1 cellular context compared by ENCODE assay signal in the genomic region with DNA sequence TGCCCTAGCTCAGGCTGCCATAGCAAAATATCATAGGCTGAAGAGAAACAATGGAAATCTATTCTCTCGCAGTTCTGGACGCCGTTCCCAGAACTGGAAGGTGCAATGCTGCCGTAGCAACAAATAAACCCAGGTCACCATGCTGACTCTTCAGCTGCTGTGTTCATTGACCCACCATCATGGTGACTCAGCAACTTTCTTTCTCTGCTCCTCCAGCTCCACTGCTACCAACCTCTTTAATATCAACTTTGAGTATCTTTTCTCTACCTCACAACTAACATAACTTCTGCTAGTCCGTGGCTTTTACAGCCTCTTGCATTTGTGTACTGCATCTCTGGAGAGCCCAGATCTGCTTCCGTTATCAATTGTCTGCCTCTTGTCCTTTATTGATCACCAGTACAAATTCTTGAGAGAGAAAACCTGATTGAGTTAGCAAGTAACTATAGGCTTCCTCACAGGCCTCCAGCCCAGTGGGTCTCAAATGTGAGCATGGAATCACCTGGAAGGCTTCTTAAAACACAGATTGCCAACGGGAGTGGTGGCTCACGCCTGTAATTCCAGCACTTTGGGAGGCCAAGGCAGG.
TF ChIP-seq lines count a peak whose summit lies in the region.

No MANE protein-coding gene starts in this region.

TF ChIP-seq in K562, 482 proteins besides CTCF, POLR2A, EP300 and RAD21 (continued from another document and continues in another):
- TF ChIP-seq RERE (CRISPR knock-in tag; IDR thresholded peaks at IDR 0.05; ENCODE audit: borderline replicate concordance): no peak
- TF ChIP-seq MTA3 (IDR thresholded peaks at IDR 0.05; ENCODE audit: borderline replicate concordance): peak; percentile 35; the same call in 1 of the 2 replicates
- TF ChIP-seq GABPA (tag; conservative IDR thresholded peaks at IDR 0.05; ENCODE audit: low read depth): 0 out of 2 replicates have a peak, but pooled peaks have one; percentile 30
- TF ChIP-seq, protein P1, sequence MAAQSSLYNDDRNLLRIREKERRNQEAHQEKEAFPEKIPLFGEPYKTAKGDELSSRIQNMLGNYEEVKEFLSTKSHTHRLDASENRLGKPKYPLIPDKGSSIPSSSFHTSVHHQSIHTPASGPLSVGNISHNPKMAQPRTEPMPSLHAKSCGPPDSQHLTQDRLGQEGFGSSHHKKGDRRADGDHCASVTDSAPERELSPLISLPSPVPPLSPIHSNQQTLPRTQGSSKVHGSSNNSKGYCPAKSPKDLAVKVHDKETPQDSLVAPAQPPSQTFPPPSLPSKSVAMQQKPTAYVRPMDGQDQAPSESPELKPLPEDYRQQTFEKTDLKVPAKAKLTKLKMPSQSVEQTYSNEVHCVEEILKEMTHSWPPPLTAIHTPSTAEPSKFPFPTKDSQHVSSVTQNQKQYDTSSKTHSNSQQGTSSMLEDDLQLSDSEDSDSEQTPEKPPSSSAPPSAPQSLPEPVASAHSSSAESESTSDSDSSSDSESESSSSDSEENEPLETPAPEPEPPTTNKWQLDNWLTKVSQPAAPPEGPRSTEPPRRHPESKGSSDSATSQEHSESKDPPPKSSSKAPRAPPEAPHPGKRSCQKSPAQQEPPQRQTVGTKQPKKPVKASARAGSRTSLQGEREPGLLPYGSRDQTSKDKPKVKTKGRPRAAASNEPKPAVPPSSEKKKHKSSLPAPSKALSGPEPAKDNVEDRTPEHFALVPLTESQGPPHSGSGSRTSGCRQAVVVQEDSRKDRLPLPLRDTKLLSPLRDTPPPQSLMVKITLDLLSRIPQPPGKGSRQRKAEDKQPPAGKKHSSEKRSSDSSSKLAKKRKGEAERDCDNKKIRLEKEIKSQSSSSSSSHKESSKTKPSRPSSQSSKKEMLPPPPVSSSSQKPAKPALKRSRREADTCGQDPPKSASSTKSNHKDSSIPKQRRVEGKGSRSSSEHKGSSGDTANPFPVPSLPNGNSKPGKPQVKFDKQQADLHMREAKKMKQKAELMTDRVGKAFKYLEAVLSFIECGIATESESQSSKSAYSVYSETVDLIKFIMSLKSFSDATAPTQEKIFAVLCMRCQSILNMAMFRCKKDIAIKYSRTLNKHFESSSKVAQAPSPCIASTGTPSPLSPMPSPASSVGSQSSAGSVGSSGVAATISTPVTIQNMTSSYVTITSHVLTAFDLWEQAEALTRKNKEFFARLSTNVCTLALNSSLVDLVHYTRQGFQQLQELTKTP (IDR thresholded peaks at IDR 0.05; ENCODE audit: low read depth in 1 of 2, partially characterized antibody in 2 of 2): no peak
- no peak for TF ChIP-seq MLX (CRISPR knock-in tag; conservative IDR thresholded peaks at IDR 0.05)
- TF ChIP-seq ZNF311 (CRISPR knock-in tag; IDR thresholded peaks at IDR 0.05): no peak
- TF ChIP-seq PTRF (tag; IDR thresholded peaks at IDR 0.05): no peak
- peak; percentile 64 for TF ChIP-seq MEF2D (tag; conservative IDR thresholded peaks at IDR 0.05; ENCODE audit: low read depth)
- TF ChIP-seq ZBTB9 (CRISPR knock-in tag; IDR thresholded peaks at IDR 0.05): no peak
- TF ChIP-seq, protein P2, sequence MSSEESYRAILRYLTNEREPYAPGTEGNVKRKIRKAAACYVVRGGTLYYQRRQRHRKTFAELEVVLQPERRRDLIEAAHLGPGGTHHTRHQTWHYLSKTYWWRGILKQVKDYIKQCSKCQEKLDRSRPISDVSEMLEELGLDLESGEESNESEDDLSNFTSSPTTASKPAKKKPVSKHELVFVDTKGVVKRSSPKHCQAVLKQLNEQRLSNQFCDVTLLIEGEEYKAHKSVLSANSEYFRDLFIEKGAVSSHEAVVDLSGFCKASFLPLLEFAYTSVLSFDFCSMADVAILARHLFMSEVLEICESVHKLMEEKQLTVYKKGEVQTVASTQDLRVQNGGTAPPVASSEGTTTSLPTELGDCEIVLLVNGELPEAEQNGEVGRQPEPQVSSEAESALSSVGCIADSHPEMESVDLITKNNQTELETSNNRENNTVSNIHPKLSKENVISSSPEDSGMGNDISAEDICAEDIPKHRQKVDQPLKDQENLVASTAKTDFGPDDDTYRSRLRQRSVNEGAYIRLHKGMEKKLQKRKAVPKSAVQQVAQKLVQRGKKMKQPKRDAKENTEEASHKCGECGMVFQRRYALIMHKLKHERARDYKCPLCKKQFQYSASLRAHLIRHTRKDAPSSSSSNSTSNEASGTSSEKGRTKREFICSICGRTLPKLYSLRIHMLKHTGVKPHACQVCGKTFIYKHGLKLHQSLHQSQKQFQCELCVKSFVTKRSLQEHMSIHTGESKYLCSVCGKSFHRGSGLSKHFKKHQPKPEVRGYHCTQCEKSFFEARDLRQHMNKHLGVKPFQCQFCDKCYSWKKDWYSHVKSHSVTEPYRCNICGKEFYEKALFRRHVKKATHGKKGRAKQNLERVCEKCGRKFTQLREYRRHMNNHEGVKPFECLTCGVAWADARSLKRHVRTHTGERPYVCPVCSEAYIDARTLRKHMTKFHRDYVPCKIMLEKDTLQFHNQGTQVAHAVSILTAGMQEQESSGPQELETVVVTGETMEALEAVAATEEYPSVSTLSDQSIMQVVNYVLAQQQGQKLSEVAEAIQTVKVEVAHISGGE (CRISPR knock-in tag; IDR thresholded peaks at IDR 0.05): peak in 1 of 3 experiments; percentile 36; a peak in 1 of 6 replicates
- TF ChIP-seq RREB1 (CRISPR knock-in tag; IDR thresholded peaks at IDR 0.05): no peak
- TF ChIP-seq ETV1 (tag; conservative IDR thresholded peaks at IDR 0.05; ENCODE audit: low read depth): peak; percentile 8; the same call in 1 of the 2 replicates
- TF ChIP-seq TAF15 (IDR thresholded peaks at IDR 0.05; ENCODE audit: low read depth, low read length): no peak
- TF ChIP-seq, protein P3, sequence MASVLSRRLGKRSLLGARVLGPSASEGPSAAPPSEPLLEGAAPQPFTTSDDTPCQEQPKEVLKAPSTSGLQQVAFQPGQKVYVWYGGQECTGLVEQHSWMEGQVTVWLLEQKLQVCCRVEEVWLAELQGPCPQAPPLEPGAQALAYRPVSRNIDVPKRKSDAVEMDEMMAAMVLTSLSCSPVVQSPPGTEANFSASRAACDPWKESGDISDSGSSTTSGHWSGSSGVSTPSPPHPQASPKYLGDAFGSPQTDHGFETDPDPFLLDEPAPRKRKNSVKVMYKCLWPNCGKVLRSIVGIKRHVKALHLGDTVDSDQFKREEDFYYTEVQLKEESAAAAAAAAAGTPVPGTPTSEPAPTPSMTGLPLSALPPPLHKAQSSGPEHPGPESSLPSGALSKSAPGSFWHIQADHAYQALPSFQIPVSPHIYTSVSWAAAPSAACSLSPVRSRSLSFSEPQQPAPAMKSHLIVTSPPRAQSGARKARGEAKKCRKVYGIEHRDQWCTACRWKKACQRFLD (CRISPR knock-in tag; IDR thresholded peaks at IDR 0.05): peak; percentile 72; the same call in 1 of the 2 replicates
- TF ChIP-seq NFIX (CRISPR knock-in tag; IDR thresholded peaks at IDR 0.05; ENCODE audit: low read depth): no peak
- no peak for TF ChIP-seq KLF16 (IDR thresholded peaks at IDR 0.05)
- no peak for TF ChIP-seq SAP30 (IDR thresholded peaks at IDR 0.05; ENCODE audit: borderline replicate concordance, insufficient read depth, low read depth, low read length, poor library complexity, severe bottlenecking)
- TF ChIP-seq DMBX1 (CRISPR knock-in tag; IDR thresholded peaks at IDR 0.05; ENCODE audit: borderline replicate concordance): peak; percentile 45
- TF ChIP-seq ZNF197 (CRISPR knock-in tag; IDR thresholded peaks at IDR 0.05; ENCODE audit: low read depth): no peak
- no peak for TF ChIP-seq HLTF (IDR thresholded peaks at IDR 0.05)
- 0 out of 2 replicates have a peak, but pooled peaks have one; percentile 55 for TF ChIP-seq ZNF583 (CRISPR knock-in tag; IDR thresholded peaks at IDR 0.05)
- no peak for TF ChIP-seq RFX7 (CRISPR knock-in tag; IDR thresholded peaks at IDR 0.05)
- no peak for TF ChIP-seq ATF1 (CRISPR knock-in tag; IDR thresholded peaks at IDR 0.05)
- peak; percentile 29; the same call in 1 of the 2 replicates for TF ChIP-seq ATF1 (tag; IDR thresholded peaks at IDR 0.05)
- TF ChIP-seq ZNF76 (CRISPR knock-in tag; IDR thresholded peaks at IDR 0.05; ENCODE audit: borderline replicate concordance): 0 out of 2 replicates have a peak, but pooled peaks have one; percentile 57
- 0 out of 2 replicates have a peak, but pooled peaks have one; percentile 26 for TF ChIP-seq TRIM28 (IDR thresholded peaks at IDR 0.05)
- peak; percentile 77 for TF ChIP-seq SMARCA4 (IDR thresholded peaks at IDR 0.05)
